Comparison of ENCODE assay signal across 20 cellular contexts in genomic region chr2:99793022-99793421, GRCh38.
"Had no signal": no experiment of that assay in that cellular context is flagged by ENCODE, and none has a peak within 500 bp of the region (broad histone marks: within the 10 kb centered on the region; RNA-seq: fewer than 3 reads in every experiment).

No MANE protein-coding gene starts in this region.

- H3K27me3 Mint-ChIP-seq: stimulated activated naive B cell treated with anti-CD40 and anti-IgM and Interleukin-4, amounts not matched to agents 10 μg/mL and 1 μg/mL and 100 μg/mL, for 72 hours had no signal

- H3K9me3 ChIP-seq: lower lobe of right lung, stomach had no signal

- H3K27ac ChIP-seq: foreskin keratinocyte, left lung, lower lobe of right lung, spleen, stomach, thoracic aorta, transverse colon had no signal

- H3K4me3 Mint-ChIP-seq: endodermal cell; immature natural killer cell; nephron; stimulated activated naive B cell treated with anti-CD40 and anti-IgM and Interleukin-4, amounts not matched to agents 10 μg/mL and 1 μg/mL and 100 μg/mL, for 72 hours had no signal

- ATAC-seq: foreskin keratinocyte; left lung; lower lobe of right lung; sciatic nerve; stimulated activated naive B cell treated with anti-CD40 and anti-IgM and Interleukin-4, amounts not matched to agents 10 μg/mL and 1 μg/mL and 100 μg/mL, for 72 hours had no signal

- DNase-seq: effector CD4-positive, alpha-beta T cell; endodermal cell; erythroblast; foreskin keratinocyte; immature natural killer cell; left lung; lower lobe of right lung; mesenchymal stem cell; midbrain; posterior cingulate gyrus; spleen; stimulated activated CD4-positive, alpha-beta T cell treated with anti-CD3 and anti-CD28 coated beads, Interleukin-15, amount 100 ng/mL, for 24 hours; stimulated activated CD4-positive, alpha-beta T cell treated with anti-CD3 and anti-CD28 coated beads, Interleukin-1b, Interleukin-23, amount 100 ng/mL, for 48 hours; stimulated activated CD4-positive, alpha-beta T cell treated with anti-CD3 and anti-CD28 coated beads, Interleukin-4, amount 100 ng/mL, for 24 hours; stimulated activated naive B cell treated with anti-CD40 and anti-IgM and Interleukin-4, amounts not matched to agents 10 μg/mL and 1 μg/mL and 100 μg/mL, for 72 hours; stomach; transverse colon had no signal

- H3K4me1 ChIP-seq: foreskin keratinocyte, left lung, lower lobe of right lung, spleen, stomach, transverse colon had no signal

- H3K27ac Mint-ChIP-seq: endodermal cell; immature natural killer cell; nephron; stimulated activated naive B cell treated with anti-CD40 and anti-IgM and Interleukin-4, amounts not matched to agents 10 μg/mL and 1 μg/mL and 100 μg/mL, for 72 hours had no signal

- H3K27me3 ChIP-seq: foreskin keratinocyte, left lung, spleen, stomach, transverse colon had no signal

- H3K4me3 ChIP-seq: left lung, lower lobe of right lung, spleen, stomach, thoracic aorta, transverse colon had no signal

- H3K4me1 Mint-ChIP-seq: endodermal cell, immature natural killer cell had no signal

- H3K36me3 ChIP-seq: left lung, lower lobe of right lung, stomach, thoracic aorta, transverse colon had no signal
